ENCODE assay signal across 27 cellular contexts in the genomic region with DNA sequence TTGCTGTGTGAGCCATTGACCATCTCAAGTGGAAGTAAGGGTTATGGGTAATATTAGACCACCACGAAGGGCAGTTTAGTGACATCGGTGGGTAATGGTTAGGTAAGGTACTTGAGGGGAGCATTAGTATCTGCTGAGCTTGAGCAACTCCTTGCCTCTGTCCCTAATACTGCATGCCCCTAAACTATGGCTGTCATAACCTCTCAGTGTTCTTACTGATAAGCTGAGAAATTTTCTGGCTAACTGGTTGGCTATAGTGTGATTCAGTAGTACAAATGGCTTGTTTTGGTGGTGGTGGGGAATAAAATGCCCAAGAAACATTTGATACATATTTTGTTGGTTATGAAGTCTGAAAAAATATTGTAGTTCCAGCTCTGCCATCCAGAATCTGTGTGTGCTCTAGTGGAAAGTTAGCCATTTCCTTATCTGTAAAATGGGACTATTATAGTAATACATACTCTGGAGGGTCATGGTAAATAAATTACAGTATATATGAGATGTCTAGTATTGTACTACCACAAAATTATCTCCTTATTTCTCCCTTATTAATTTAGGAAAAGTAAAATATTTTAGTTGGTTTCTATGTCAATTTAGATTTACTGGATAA.
DNase-seq lines count a peak whose midpoint lies in the region; ATAC-seq and TF ChIP-seq lines count a peak whose summit lies in the region.
"Had no signal": no experiment of that assay in that cellular context is flagged by ENCODE, and none has a peak within 500 bp of the region (broad histone marks: within the 10 kb centered on the region; RNA-seq: fewer than 3 reads in every experiment).

No MANE protein-coding gene starts in this region.

- no peaks in the 10 kb centered on the region for H3K9me3 Mint-ChIP-seq in activated T-cell treated with anti-CD3 and anti-CD28 coated beads, Interleukin-2, amount 50 U/mL, for 24 hours
- H3K9me3 Mint-ChIP-seq in activated T-cell treated with anti-CD3 and anti-CD28 coated beads, Interleukin-2, amount 50 U/mL, for 4 hours, result no peaks in the 10 kb centered on the region
- no peaks in the 10 kb centered on the region for H3K9me3 Mint-ChIP-seq in Calu3 (ENCODE audit: low read depth, unreplicated experiment)
- no peaks in the 10 kb centered on the region for H3K9me3 Mint-ChIP-seq in activated T-helper 2 cell treated with anti-CD3 and anti-CD28 coated beads, Interferon-gamma antibody, Interleukin-2, Interleukin-4, amounts not matched to agents 10 μg/mL and 5 μg/mL and 100 μg/mL, durations not matched to agents 14 hours and 24 hours and 36 hours
- H3K9me3 Mint-ChIP-seq in naive thymus-derived CD8-positive, alpha-beta T cell, result peaks cover 0 to 2% (median 0%) of the 10 kb centered on the region in 9 donors
- H3K9me3 Mint-ChIP-seq: neural progenitor cell had no signal

- H3K36me3 Mint-ChIP-seq in activated T-cell treated with anti-CD3 and anti-CD28 coated beads, Interleukin-2, amount 50 U/mL, for 24 hours (ENCODE audit: low read depth), result peaks cover 65% of the 10 kb centered on the region
- peaks cover 16% of the 10 kb centered on the region for H3K36me3 Mint-ChIP-seq in activated T-cell treated with anti-CD3 and anti-CD28 coated beads, Interleukin-2, amount 50 U/mL, for 4 hours (ENCODE audit: insufficient read depth)
- H3K36me3 Mint-ChIP-seq in Calu3 (ENCODE audit: insufficient read depth, unreplicated experiment), result no peaks in the 10 kb centered on the region
- peaks cover 48% of the 10 kb centered on the region for H3K36me3 Mint-ChIP-seq in activated T-helper 2 cell treated with anti-CD3 and anti-CD28 coated beads, Interferon-gamma antibody, Interleukin-2, Interleukin-4, amounts not matched to agents 10 μg/mL and 5 μg/mL and 100 μg/mL, durations not matched to agents 14 hours and 24 hours and 36 hours (ENCODE audit: low read depth)
- peaks cover 0 to 17% (median 0%) of the 10 kb centered on the region in 3 donors for H3K36me3 Mint-ChIP-seq in naive thymus-derived CD8-positive, alpha-beta T cell
- H3K36me3 Mint-ChIP-seq: neural progenitor cell had no signal

- peak overlapping the region; percentile 86 for H3K27ac Mint-ChIP-seq in activated T-cell treated with anti-CD3 and anti-CD28 coated beads, Interleukin-2, amount 50 U/mL, for 24 hours
- H3K27ac Mint-ChIP-seq in Calu3 (ENCODE audit: unreplicated experiment), result peak overlapping the region; percentile 17
- H3K27ac Mint-ChIP-seq in activated T-helper 2 cell treated with anti-CD3 and anti-CD28 coated beads, Interferon-gamma antibody, Interleukin-2, Interleukin-4, amounts not matched to agents 10 μg/mL and 5 μg/mL and 100 μg/mL, durations not matched to agents 14 hours and 24 hours and 36 hours, result peak overlapping the region; percentile 43
- H3K27ac Mint-ChIP-seq in naive thymus-derived CD8-positive, alpha-beta T cell, result peak overlapping the region in 6 of 10 donors; percentile 35 to 71 (median 44)
- H3K27ac Mint-ChIP-seq: neural progenitor cell had no signal

- peaks cover 71% of the 10 kb centered on the region for H3K4me1 Mint-ChIP-seq in activated T-cell treated with anti-CD3 and anti-CD28 coated beads, Interleukin-2, amount 50 U/mL, for 24 hours (ENCODE audit: low read depth)
- peaks cover 55% of the 10 kb centered on the region for H3K4me1 Mint-ChIP-seq in activated T-cell treated with anti-CD3 and anti-CD28 coated beads, Interleukin-2, amount 50 U/mL, for 4 hours (ENCODE audit: low read depth)
- H3K4me1 Mint-ChIP-seq in Calu3 (ENCODE audit: low read depth, unreplicated experiment), result peaks cover 24% of the 10 kb centered on the region
- peaks cover 54% of the 10 kb centered on the region for H3K4me1 Mint-ChIP-seq in activated T-helper 2 cell treated with anti-CD3 and anti-CD28 coated beads, Interferon-gamma antibody, Interleukin-2, Interleukin-4, amounts not matched to agents 10 μg/mL and 5 μg/mL and 100 μg/mL, durations not matched to agents 14 hours and 24 hours and 36 hours (ENCODE audit: low read depth)
- H3K4me1 Mint-ChIP-seq in naive thymus-derived CD8-positive, alpha-beta T cell, result peaks cover 18 to 56% (median 45%) of the 10 kb centered on the region in 4 donors

- intact Hi-C loops in Calu3 (cut with micrococcal nuclease; ENCODE audit: unreplicated experiment), result no loop called here
- intact Hi-C loops in activated T-helper 2 cell treated with anti-CD3 and anti-CD28 coated beads, Interferon-gamma antibody, Interleukin-2, Interleukin-4, amounts not matched to agents 10 μg/mL and 5 μg/mL and 100 μg/mL, durations not matched to agents 14 hours and 24 hours and 36 hours (cut with micrococcal nuclease), result loop anchor here (5.0 to 10.0 kb wide), 2 partner anchors 38 to 260 kb away; a partner anchor contains a TSS

- no TSS peak for BruUV-seq in Calu3 (replicated peaks; lab: Mats Ljungman, UMichigan)

- no peak for DNase-seq in activated T-cell treated with anti-CD3 and anti-CD28 coated beads, Interleukin-2, amount 50 U/mL, for 24 hours
- DNase-seq in activated T-cell treated with anti-CD3 and anti-CD28 coated beads, Interleukin-2, amount 50 U/mL, for 4 hours, result no peak
- DNase-seq in Calu3 (no peak), NCI-H2107 (lab: John Stamatoyannopoulos, UW) (no peak), omental fat pad (ENCODE audit: low spot score) (no peak)
- DNase-seq in activated T-helper 2 cell treated with anti-CD3 and anti-CD28 coated beads, Interferon-gamma antibody, Interleukin-2, Interleukin-4, amounts not matched to agents 10 μg/mL and 5 μg/mL and 100 μg/mL, durations not matched to agents 14 hours and 24 hours and 36 hours (ENCODE audit: low spot score), result no peak
- no peak for DNase-seq in naive thymus-derived CD8-positive, alpha-beta T cell
- no peak for DNase-seq in activated effector memory CD4-positive, alpha-beta T cell treated with anti-CD3 and anti-CD28 coated beads, Interleukin-2, amount 50 U/mL, for 16 hours
- DNase-seq: activated CD4-positive, alpha-beta T cell treated with anti-CD3 and anti-CD28 coated beads for 1 hour; activated naive CD4-positive, alpha-beta T cell treated with Interleukin-2 at 50 U/mL for 16 hours; anterior cingulate cortex; DMS53; hypothalamus; KBM-7; left cardiac atrium; MM.1S; NCI-H1417; NCI-H2029; NCI-H526 treated with DMSO at 0.1 percent for 48 hours; NK-92 treated with Interleukin-12 subunit alpha and Interleukin-12 subunit beta, amount 100 ng/mL, for 24 hours; PC-9; posterior cingulate gyrus; stomach; uterus had no signal

- no peak for ATAC-seq in activated T-cell treated with anti-CD3 and anti-CD28 coated beads, Interleukin-2, amount 50 U/mL, for 4 hours
- no peak for ATAC-seq in naive thymus-derived CD8-positive, alpha-beta T cell
- ATAC-seq in omental fat pad (ENCODE audit: low FRiP score), result no peak
- ATAC-seq: A549, left cardiac atrium, Right ventricle myocardium inferior had no signal

- POLR2A ChIA-PET in naive thymus-derived CD8-positive, alpha-beta T cell (lab: Charles Lee), result interaction anchor here (1.1 kb wide), 1 partner anchor 113 kb away, joined by 3 read pairs; no protein-coding TSS in a partner anchor

- H3K4me3 Mint-ChIP-seq in activated T-cell treated with anti-CD3 and anti-CD28 coated beads, Interleukin-2, amount 50 U/mL, for 24 hours, result no peak overlapping the region
- no peak overlapping the region for H3K4me3 Mint-ChIP-seq in activated T-cell treated with anti-CD3 and anti-CD28 coated beads, Interleukin-2, amount 50 U/mL, for 4 hours
- no peak overlapping the region for H3K4me3 Mint-ChIP-seq in Calu3 (ENCODE audit: low read depth, unreplicated experiment)
- no peak overlapping the region for H3K4me3 Mint-ChIP-seq in activated T-helper 2 cell treated with anti-CD3 and anti-CD28 coated beads, Interferon-gamma antibody, Interleukin-2, Interleukin-4, amounts not matched to agents 10 μg/mL and 5 μg/mL and 100 μg/mL, durations not matched to agents 14 hours and 24 hours and 36 hours (ENCODE audit: low read depth)
- no peak overlapping the region for H3K4me3 Mint-ChIP-seq in naive thymus-derived CD8-positive, alpha-beta T cell
- H3K4me3 Mint-ChIP-seq: neural progenitor cell had no signal

- H3K27me3 Mint-ChIP-seq in activated T-cell treated with anti-CD3 and anti-CD28 coated beads, Interleukin-2, amount 50 U/mL, for 24 hours, result no peaks in the 10 kb centered on the region
- no peaks in the 10 kb centered on the region for H3K27me3 Mint-ChIP-seq in activated T-cell treated with anti-CD3 and anti-CD28 coated beads, Interleukin-2, amount 50 U/mL, for 4 hours (ENCODE audit: low read depth)
- no peaks in the 10 kb centered on the region for H3K27me3 Mint-ChIP-seq in Calu3 (ENCODE audit: unreplicated experiment)
- no peaks in the 10 kb centered on the region for H3K27me3 Mint-ChIP-seq in activated T-helper 2 cell treated with anti-CD3 and anti-CD28 coated beads, Interferon-gamma antibody, Interleukin-2, Interleukin-4, amounts not matched to agents 10 μg/mL and 5 μg/mL and 100 μg/mL, durations not matched to agents 14 hours and 24 hours and 36 hours (ENCODE audit: low read depth)
- no peaks in the 10 kb centered on the region for H3K27me3 Mint-ChIP-seq in naive thymus-derived CD8-positive, alpha-beta T cell

- CTCF ChIA-PET in Calu3 (lab: Charles Lee), result interaction anchor here (1.1 to 1.3 kb wide), 3 partner anchors 20 to 410 kb away, joined by 3 to 5 read pairs (median 3); no protein-coding TSS in a partner anchor

- TF ChIP-seq CTCF in Calu3 (IDR thresholded peaks at IDR 0.05; ENCODE audit: unreplicated experiment) (no peak), omental fat pad (IDR thresholded peaks at IDR 0.05) (no peak)

Comparison
In these comparisons a context has a peak if more than half of its experiments do, and no peak if none do; other contexts are left out.
1. H3K27ac Mint-ChIP-seq: peak in every context shown above with its lines; median percentile 86 in activated T-cell treated with anti-CD3 and anti-CD28 coated beads, Interleukin-2, amount 50 U/mL, for 24 hours; 44 in naive thymus-derived CD8-positive, alpha-beta T cell; 43 in activated T-helper 2 cell treated with anti-CD3 and anti-CD28 coated beads, Interferon-gamma antibody, Interleukin-2, Interleukin-4, amounts not matched to agents 10 μg/mL and 5 μg/mL and 100 μg/mL, durations not matched to agents 14 hours and 24 hours and 36 hours; 17 in Calu3.